ENCODE assay signal across 1 cellular context in genomic region chr1:27660300-27660837, GRCh38.
TF ChIP-seq lines count a peak whose summit lies in the region.

No MANE protein-coding gene starts in this region.

TF ChIP-seq in SK-N-SH treated with all-trans-retinoic acid at 6 μM for 48 hours, 23 proteins besides CTCF, POLR2A, EP300 and RAD21 (continued from another document):
- no peak for TF ChIP-seq PATZ1 (CRISPR knock-in tag; IDR thresholded peaks at IDR 0.05; ENCODE audit: borderline replicate concordance)
- TF ChIP-seq TSHZ2 (CRISPR knock-in tag; IDR thresholded peaks at IDR 0.05), result no peak
- no peak for TF ChIP-seq GLIS3 (CRISPR knock-in tag; IDR thresholded peaks at IDR 0.05)
- TF ChIP-seq ZNF70 (CRISPR knock-in tag; IDR thresholded peaks at IDR 0.05), result no peak
- TF ChIP-seq RARB (CRISPR knock-in tag; IDR thresholded peaks at IDR 0.05), result no peak
- no peak for TF ChIP-seq CREB5 (CRISPR knock-in tag; IDR thresholded peaks at IDR 0.05; ENCODE audit: low read depth)
- TF ChIP-seq OSR1 (CRISPR knock-in tag; IDR thresholded peaks at IDR 0.05), result no peak
- TF ChIP-seq, protein P1, sequence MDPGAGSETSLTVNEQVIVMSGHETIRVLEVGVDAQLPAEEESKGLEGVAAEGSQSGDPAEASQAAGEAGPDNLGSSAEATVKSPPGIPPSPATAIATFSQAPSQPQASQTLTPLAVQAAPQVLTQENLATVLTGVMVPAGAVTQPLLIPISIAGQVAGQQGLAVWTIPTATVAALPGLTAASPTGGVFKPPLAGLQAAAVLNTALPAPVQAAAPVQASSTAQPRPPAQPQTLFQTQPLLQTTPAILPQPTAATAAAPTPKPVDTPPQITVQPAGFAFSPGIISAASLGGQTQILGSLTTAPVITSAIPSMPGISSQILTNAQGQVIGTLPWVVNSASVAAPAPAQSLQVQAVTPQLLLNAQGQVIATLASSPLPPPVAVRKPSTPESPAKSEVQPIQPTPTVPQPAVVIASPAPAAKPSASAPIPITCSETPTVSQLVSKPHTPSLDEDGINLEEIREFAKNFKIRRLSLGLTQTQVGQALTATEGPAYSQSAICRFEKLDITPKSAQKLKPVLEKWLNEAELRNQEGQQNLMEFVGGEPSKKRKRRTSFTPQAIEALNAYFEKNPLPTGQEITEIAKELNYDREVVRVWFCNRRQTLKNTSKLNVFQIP (CRISPR knock-in tag; IDR thresholded peaks at IDR 0.05; ENCODE audit: borderline replicate concordance, low read depth), result no peak
- TF ChIP-seq TCF4 (CRISPR knock-in tag; IDR thresholded peaks at IDR 0.05; ENCODE audit: borderline replicate concordance), result no peak
- TF ChIP-seq BACH2 (CRISPR knock-in tag; IDR thresholded peaks at IDR 0.05; ENCODE audit: borderline replicate concordance), result no peak
- TF ChIP-seq CSDC2 (CRISPR knock-in tag; IDR thresholded peaks at IDR 0.05), result no peak
